Comparison of ENCODE assay signal across 23 cellular contexts in the genomic region with DNA sequence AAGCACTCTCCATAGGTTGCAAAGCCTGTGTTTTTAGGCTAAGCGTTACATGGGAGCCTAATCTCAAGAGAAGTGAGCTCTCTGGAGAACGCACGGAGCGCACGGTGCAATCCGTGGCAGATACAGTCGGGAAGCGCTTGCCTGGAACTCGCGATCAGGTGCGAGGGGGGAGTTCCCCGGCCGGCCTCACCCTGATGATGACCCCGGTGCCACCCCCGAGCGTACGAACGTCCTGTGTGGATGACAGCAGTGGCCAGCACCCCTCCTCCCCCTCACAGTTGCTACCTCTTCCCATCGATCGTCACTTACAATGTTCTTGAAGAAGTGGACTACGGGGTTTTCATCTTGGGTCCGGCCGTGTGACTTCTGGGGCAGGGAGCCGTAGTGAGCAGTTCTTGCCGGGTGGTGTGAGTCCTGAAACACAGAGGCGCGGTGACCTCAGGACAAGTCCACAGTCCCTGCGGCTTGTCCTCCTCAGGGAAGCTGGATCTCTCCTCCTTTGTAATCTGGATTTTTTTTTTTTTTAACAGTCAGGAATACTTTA.
A peak's percentile ranks its signal among the peaks of the same experiment; 100 is the strongest.
DNase-seq lines count a peak whose midpoint lies in the region; ATAC-seq, FAIRE-seq and TF ChIP-seq lines count a peak whose summit lies in the region.
"Had no signal": no experiment of that assay in that cellular context is flagged by ENCODE, and none has a peak within 500 bp of the region (broad histone marks: within the 10 kb centered on the region; RNA-seq: fewer than 3 reads in every experiment).

No MANE protein-coding gene starts in this region.

- H3K27me3 Mint-ChIP-seq in memory B cell = peaks cover 3% of the 10 kb centered on the region
- H3K27me3 Mint-ChIP-seq: CD8-positive, alpha-beta memory T cell had no signal

- DNase-seq in right cardiac atrium (peak in 2 of 3 donors; percentile 40 to 50), heart right ventricle (no peak), memory B cell (ENCODE audit: low spot score in 2 of 2) (no peak), substantia nigra (lab: John Stamatoyannopoulos, UW) (no peak), GM12891 (ENCODE audit: insufficient read length, low spot score) (no peak), GDM1 (lab: John Stamatoyannopoulos, UW) (no peak), mucosa of gallbladder (ENCODE audit: low spot score) (no peak)
- DNase-seq: AML-193; Calu3; CD8-positive, alpha-beta memory T cell; DMS153; H7; KG1; NCI-H1105 treated with DMSO at 0.1 percent for 48 hours; NCI-H1694; NCI-H2081; NCI-H2171; NCI-H524 treated with DMSO at 0.1 percent for 48 hours had no signal

- intact Hi-C loops in right cardiac atrium (cut with DNase I) = loop anchor here in 2 of 4 donors (10.0 kb wide), 1 partner anchor 185 kb away; no protein-coding TSS in a partner anchor
- intact Hi-C loops in heart right ventricle (cut with DNase I) = loop anchor here in 1 of 10 donors (10.0 kb wide), 1 partner anchor 185 kb away; no protein-coding TSS in a partner anchor

- H3K27me3 ChIP-seq in right cardiac atrium (ENCODE audit: control insufficient read depth, insufficient read depth) (no peaks in the 10 kb centered on the region), heart right ventricle (no peaks in the 10 kb centered on the region)

- peak overlapping the region; percentile 79 for H3K27ac Mint-ChIP-seq in memory B cell

- H3K4me3 Mint-ChIP-seq in memory B cell = peak overlapping the region; percentile 60
- H3K4me3 Mint-ChIP-seq: CD8-positive, alpha-beta memory T cell had no signal

- no peaks in the 10 kb centered on the region for H3K9me3 ChIP-seq in right cardiac atrium (ENCODE audit: control insufficient read depth, low read length)
- H3K9me3 ChIP-seq in heart right ventricle = no peaks in the 10 kb centered on the region

- H3K4me3 ChIP-seq in right cardiac atrium (ENCODE audit: low read length) (no peak overlapping the region), heart right ventricle (no peak overlapping the region)

- no peak for TF ChIP-seq POLR2A in GM12891 (IDR thresholded peaks at IDR 0.05; ENCODE audit: low read depth, low read length)

- H3K27ac ChIP-seq in right cardiac atrium (ENCODE audit: low read length) (no peak overlapping the region), heart right ventricle (no peak overlapping the region), cingulate gyrus (ENCODE audit: low read depth, low read length) (peak overlapping the region; percentile 29), substantia nigra (ENCODE audit: low read depth, low read length, poor library complexity, severe bottlenecking) (peak overlapping the region; percentile 59)
- H3K27ac ChIP-seq: C4-2B, HL-60 had no signal

- WGBS in right cardiac atrium = 90% methylated on average over 28 of the region's 28 CpGs
- 91 to 94% methylated on average over 28 of the region's 28 CpGs for WGBS in heart right ventricle, 2 donors

- peaks cover 20% of the 10 kb centered on the region for H3K4me1 Mint-ChIP-seq in memory B cell
- H3K4me1 Mint-ChIP-seq: CD8-positive, alpha-beta memory T cell had no signal

- no peaks in the 10 kb centered on the region for H3K36me3 ChIP-seq in heart right ventricle

- ATAC-seq in right cardiac atrium (no peak), heart right ventricle (no peak), memory B cell (ENCODE audit: low read depth) (peak; percentile 12)
- ATAC-seq: Right ventricle myocardium inferior had no signal

- no peak for TF ChIP-seq CTCF in heart right ventricle (IDR thresholded peaks at IDR 0.05)

- H3K4me1 ChIP-seq in right cardiac atrium (ENCODE audit: control insufficient read depth, insufficient read depth, low read length) (no peaks in the 10 kb centered on the region), heart right ventricle (peaks cover 0 to 23% (median 0%) of the 10 kb centered on the region in 9 donors)

- FAIRE-seq in GM12891 (lab: Jason Lieb, UNC) = no peak
- FAIRE-seq: G401.6 had no signal

- no peaks in the 10 kb centered on the region for H3K9me3 Mint-ChIP-seq in memory B cell
- H3K9me3 Mint-ChIP-seq: CD8-positive, alpha-beta memory T cell had no signal

- H3K36me3 Mint-ChIP-seq in memory B cell = peaks cover 2% of the 10 kb centered on the region
- H3K36me3 Mint-ChIP-seq: CD8-positive, alpha-beta memory T cell had no signal

TF ChIP-seq in GM12891, 5 proteins besides CTCF, POLR2A, EP300 and RAD21:
- no peak for TF ChIP-seq POU2F2 (IDR thresholded peaks at IDR 0.05; ENCODE audit: low read depth, low read length)
- no peak for TF ChIP-seq POLR2AphosphoS5 (IDR thresholded peaks at IDR 0.05; ENCODE audit: low read depth, low read length)
- TF ChIP-seq PAX5 (IDR thresholded peaks at IDR 0.05; ENCODE audit: insufficient read depth, low read length, severe bottlenecking) = no peak
- TF ChIP-seq SPI1 (IDR thresholded peaks at IDR 0.05; ENCODE audit: low read depth, low read length) = no peak
- no peak for TF ChIP-seq TAF1 (IDR thresholded peaks at IDR 0.05; ENCODE audit: low read depth, low read length)

Comparison
In these comparisons a context has a peak if more than half of its experiments do, and no peak if none do; other contexts are left out.
1. DNase-seq: peak in right cardiac atrium (2 of 3); none in heart right ventricle (0 of 2), memory B cell (0 of 2), substantia nigra (0 of 49), GM12891 (single experiment), GDM1 (single experiment) and mucosa of gallbladder (single experiment).
2. H3K27ac ChIP-seq: peak in cingulate gyrus (single experiment) and substantia nigra (single experiment); none in right cardiac atrium (single experiment) and heart right ventricle (0 of 10).